31 cellular contexts compared by ENCODE assay signal in genomic region chr16:53198933-53199332, GRCh38.
"Had no signal": no experiment of that assay in that cellular context is flagged by ENCODE, and none has a peak within 500 bp of the region (broad histone marks: within the 10 kb centered on the region; RNA-seq: fewer than 3 reads in every experiment).

No MANE protein-coding gene starts in this region.

- H3K27ac ChIP-seq: adrenal gland, body of pancreas, breast epithelium, Peyer's patch, SJCRH30, SK-N-MC, WERI-Rb-1 had no signal

- H3K4me1 ChIP-seq: adrenal gland, breast epithelium, Peyer's patch, SJCRH30 had no signal

- DNase-seq: activated CD4-positive, alpha-beta memory T cell treated with anti-CD3 and anti-CD28 coated beads, Interleukin-2, amount 10 ng/mL, durations not matched to agents 7 days and 5 days; activated CD4-positive, alpha-beta T cell treated with anti-CD3 and anti-CD28 coated beads for 1 hour; activated CD4-positive, alpha-beta T cell treated with anti-CD3 and anti-CD28 coated beads for 48 hours; activated CD4-positive, CD25-positive, alpha-beta regulatory T cell; activated CD8-positive, alpha-beta memory T cell treated with anti-CD3 and anti-CD28 coated beads for 24 hours; activated CD8-positive, alpha-beta memory T cell treated with anti-CD3 and anti-CD28 coated beads, Interleukin-2, amount 10 ng/mL, durations not matched to agents 7 days and 5 days; activated CD8-positive, alpha-beta memory T cell treated with anti-CD3 and anti-CD28 coated beads, Interleukin-2, amount 50 U/mL, for 48 hours; activated gamma-delta T cell treated with Interleukin-2 at 50 U/mL for 16 hours; activated naive CD4-positive, alpha-beta T cell treated with anti-CD3 and anti-CD28 coated beads for 36 hours; activated T-cell treated with anti-CD3 and anti-CD28 coated beads, Interleukin-2, amount 50 U/mL, for 1 hour; adrenal gland; body of pancreas; MM.1S; NCI-H1092; NCI-H1436 treated with DMSO at 0.1 percent for 48 hours; NCI-H1694 treated with DMSO at 0.1 percent for 48 hours; NCI-H2029; NCI-H345; NCI-H526; NCI-H748 treated with DMSO at 0.1 percent for 48 hours; NK-92 treated with Interleukin-12 subunit alpha and Interleukin-12 subunit beta, amount 100 ng/mL, for 24 hours; PC-3; Peyer's patch; SHP77; SJCRH30; T1000; WERI-Rb-1 had no signal

- H3K4me3 ChIP-seq: adrenal gland, body of pancreas, breast epithelium, Peyer's patch, SJCRH30, SK-N-MC had no signal

- H3K9me3 ChIP-seq: adrenal gland, body of pancreas, breast epithelium, Peyer's patch had no signal

- H3K27me3 ChIP-seq: adrenal gland, body of pancreas, breast epithelium, Peyer's patch, SJCRH30 had no signal

- ATAC-seq: activated CD8-positive, alpha-beta memory T cell treated with anti-CD3 and anti-CD28 coated beads, Interleukin-2, amount 10 ng/mL, durations not matched to agents 7 days and 5 days; activated naive CD4-positive, alpha-beta T cell treated with anti-CD3 and anti-CD28 coated beads, Interleukin-2, amount 50 U/mL, for 72 hours; body of pancreas; PC-3 had no signal

- FAIRE-seq: astrocyte had no signal

- H3K36me3 ChIP-seq: adrenal gland, breast epithelium, Peyer's patch, WERI-Rb-1 had no signal
